ENCODE assay signal across 7 cellular contexts in the genomic region with DNA sequence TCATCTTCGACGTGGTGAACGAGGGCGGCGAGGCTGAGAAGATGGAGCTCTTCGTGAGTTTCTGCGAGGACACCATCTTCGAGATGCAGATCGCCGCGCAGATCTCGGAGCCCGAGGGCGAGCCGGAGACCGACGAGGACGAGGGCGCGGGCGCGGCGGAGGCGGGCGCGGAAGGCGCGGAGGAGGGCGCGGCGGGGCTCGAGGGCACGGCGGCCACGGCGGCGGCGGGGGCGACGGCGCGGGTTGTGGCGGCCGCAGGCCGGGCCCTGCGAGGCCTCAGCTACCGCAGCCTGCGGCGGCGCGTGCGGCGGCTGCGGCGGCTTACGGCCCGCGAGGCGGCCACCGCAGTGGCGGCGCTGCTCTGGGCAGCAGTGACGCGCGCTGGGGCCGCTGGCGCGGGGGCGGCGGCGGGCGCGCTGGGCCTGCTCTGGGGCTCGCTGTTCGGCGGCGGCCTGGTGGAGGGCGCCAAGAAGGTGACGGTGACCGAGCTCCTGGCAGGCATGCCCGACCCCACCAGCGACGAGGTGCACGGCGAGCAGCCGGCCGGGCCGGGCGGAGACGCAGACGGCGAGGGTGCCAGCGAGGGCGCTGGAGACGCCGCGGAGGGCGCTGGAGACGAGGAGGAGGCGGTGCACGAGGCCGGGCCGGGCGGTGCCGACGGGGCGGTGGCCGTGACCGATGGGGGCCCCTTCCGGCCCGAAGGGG. TPM values are rescaled to one million over a fixed set of nuclear protein-coding genes. Genes with fewer than 3 reads are reported as not detected.
DNase-seq lines count a peak whose midpoint lies in the region; ATAC-seq and TF ChIP-seq lines count a peak whose summit lies in the region.

No MANE protein-coding gene starts in this region.

- H3K4me1 Mint-ChIP-seq in Caco-2 (ENCODE audit: low read depth, unreplicated experiment) (peaks cover 6% of the 10 kb centered on the region), natural killer cell (peaks cover 0 to 25% of the 10 kb centered on the region in 2 donors)

- ATAC-seq in natural killer cell (peak; percentile 24 to 68 (median 55)), GM21423 (IDR thresholded peaks at IDR 0.05; ENCODE audit: unreplicated experiment) (no peak)

- H3K9me3 Mint-ChIP-seq in Caco-2 (ENCODE audit: unreplicated experiment) (no peaks in the 10 kb centered on the region), natural killer cell (no peaks in the 10 kb centered on the region)

- H3K27me3 ChIP-seq in Caco-2 (replicated peaks; ENCODE audit: control insufficient read depth, insufficient read depth, low read length) (no peaks in the 10 kb centered on the region; the same call in 1 of the 2 replicates), HUES64 (ENCODE audit: insufficient read depth, low read length) (peaks cover 22% of the 10 kb centered on the region), adipocyte (replicated peaks; ENCODE audit: control insufficient read depth, insufficient read depth, low read length) (peaks cover 35% of the 10 kb centered on the region)

- peak overlapping the region; percentile 68 for H3K4me3 Mint-ChIP-seq in Caco-2 (ENCODE audit: unreplicated experiment)
- peak overlapping the region; percentile 58 for H3K4me3 Mint-ChIP-seq in natural killer cell

- H3K9ac ChIP-seq in HUES64 (ENCODE audit: low read depth, low read length) (peak overlapping the region; percentile 60), adipocyte (ENCODE audit: low read length) (no peak overlapping the region)

- TF ChIP-seq CTCF in Caco-2 (IDR thresholded peaks at IDR 0.05; ENCODE audit: insufficient read depth in 1 of 2, low read depth in 1 of 2, low read length in 1 of 2, severe bottlenecking in 1 of 2, unreplicated experiment in 1 of 2) (no peak), natural killer cell (IDR thresholded peaks at IDR 0.05) (no peak)

- CTCF ChIA-PET in Caco-2 (lab: Charles Lee) = interaction anchor here (1.0 kb wide), 1 partner anchor 191 kb away, joined by 3 read pairs; a partner anchor contains a TSS

- BruUV-seq in Caco-2 (replicated peaks; lab: Mats Ljungman, UMichigan) = no TSS peak

- H3K36me3 Mint-ChIP-seq in Caco-2 (ENCODE audit: insufficient read depth, unreplicated experiment) = no peaks in the 10 kb centered on the region
- no peaks in the 10 kb centered on the region for H3K36me3 Mint-ChIP-seq in natural killer cell

- 8% methylated on average over 111 of the region's 111 CpGs for WGBS in HUES64

- peaks cover 15% of the 10 kb centered on the region for H3K27me3 Mint-ChIP-seq in Caco-2 (ENCODE audit: insufficient read depth, unreplicated experiment)
- peaks cover 26 to 28% of the 10 kb centered on the region in 2 donors for H3K27me3 Mint-ChIP-seq in natural killer cell (ENCODE audit: low read depth in 2 of 2)

- DNase-seq in Caco-2 (peak in 1 of 2 experiments; percentile 62), adipocyte (ENCODE audit: low read depth) (peak; percentile 44), natural killer cell (no peak), GOT3 (lab: John Stamatoyannopoulos, UW) (no peak), NCI-H2029 treated with DMSO at 0.1 percent for 48 hours (lab: John Stamatoyannopoulos, UW) (no peak)

- no peak overlapping the region for H3K27ac ChIP-seq in HUES64 (ENCODE audit: low read depth, low read length)

- H3K4me3 ChIP-seq in Caco-2 (ENCODE audit: low read depth, low read length) (peak overlapping the region; percentile 51), HUES64 (ENCODE audit: low read length) (peak overlapping the region; percentile 35), adipocyte (ENCODE audit: low read length) (no peak overlapping the region)

- POLR2A ChIA-PET in Caco-2 (lab: Charles Lee) = interaction anchor here (1.1 kb wide), 1 partner anchor 53 kb away, joined by 4 read pairs; a partner anchor contains a TSS

- H3K9me3 ChIP-seq in Caco-2 = no peaks in the 10 kb centered on the region
- H3K9me3 ChIP-seq in HUES64 (ENCODE audit: insufficient read depth, low read depth, low read length) = no peaks in the 10 kb centered on the region
- no peaks in the 10 kb centered on the region for H3K9me3 ChIP-seq in adipocyte (ENCODE audit: control insufficient read depth, low read length)

- H3K36me3 ChIP-seq in Caco-2 (ENCODE audit: control insufficient read depth, insufficient read depth, low read length) = no peaks in the 10 kb centered on the region
- peaks cover 19% of the 10 kb centered on the region; the same call in 1 of the 2 replicates for H3K36me3 ChIP-seq in HUES64 (ENCODE audit: insufficient read depth, low read length)
- no peaks in the 10 kb centered on the region for H3K36me3 ChIP-seq in adipocyte (ENCODE audit: control insufficient read depth, insufficient read depth, low read length, severe bottlenecking)

- H3K27ac Mint-ChIP-seq in Caco-2 (ENCODE audit: unreplicated experiment) (peak overlapping the region; percentile 47), natural killer cell (no peak overlapping the region)

- H3K4me1 ChIP-seq in Caco-2 (peaks cover 14% of the 10 kb centered on the region), HUES64 (ENCODE audit: insufficient read depth, low read length) (no peaks in the 10 kb centered on the region), adipocyte (ENCODE audit: control insufficient read depth, insufficient read depth, low read length) (peaks cover under 1% of the 10 kb centered on the region)

- intact Hi-C loops in Caco-2 (cut with micrococcal nuclease; ENCODE audit: unreplicated experiment) = no loop called here
- intact Hi-C loops in natural killer cell (cut with micrococcal nuclease) = no loop called here

RNA-seq across cellular contexts. Expression of a gene that starts 52.6 kb away (rescaled TPM):
- 1.7 and 2.4 TPM in 2 replicates for total RNA-seq in Caco-2 (2022)
- polyA plus RNA-seq in HUES64 (2013, experiment 1 of 2) = 8.3 TPM
- polyA plus RNA-seq in HUES64 (2013, experiment 2 of 2) = 2.9 TPM
- total RNA-seq in natural killer cell = 100 to 1,000 TPM; 162 to 201 (median 163) TPM

RNA-seq across cellular contexts. Expression of a gene that starts 53.9 kb away (rescaled TPM):
- total RNA-seq in Caco-2 (2022) (354 and 380 TPM in 2 replicates), natural killer cell (100 to 1,000 TPM; 232 to 262 (median 238) TPM)
- polyA plus RNA-seq in HUES64 (2013, experiment 1 of 2) = 281 TPM
- polyA plus RNA-seq in HUES64 (2013, experiment 2 of 2) = 288 TPM

Comparison
In these comparisons a context has a peak if more than half of its experiments do, and no peak if none do; other contexts are left out.
1. RNA of a gene that starts 52.6 kb away (total RNA-seq): 162 to 201 TPM in natural killer cell; 1.7 to 2.4 TPM in Caco-2; every median in the first group is over 10 times any median in the second.